In the genomic region with DNA sequence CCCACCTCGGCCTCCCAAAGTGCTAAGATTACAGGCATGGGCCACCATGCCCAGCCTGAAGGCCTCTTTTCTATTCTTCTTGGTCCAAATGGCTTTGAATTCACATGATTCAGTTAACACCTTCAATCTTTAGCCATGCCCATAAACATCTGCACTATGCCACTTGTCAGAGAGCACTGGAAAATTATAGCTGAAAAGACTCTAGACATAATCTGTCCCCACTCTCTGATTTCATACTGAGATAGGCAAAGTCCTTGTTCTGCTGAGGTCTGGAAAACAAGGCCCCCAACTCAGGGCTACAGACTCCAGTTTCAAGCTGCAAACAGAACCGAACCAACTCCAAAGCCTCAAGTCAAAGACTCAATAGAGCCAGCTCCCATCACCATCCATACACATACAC, we compare ENCODE assay signal across 1 cellular context.
TF ChIP-seq lines count a peak whose summit lies in the region.

No MANE protein-coding gene starts in this region.

TF ChIP-seq in IMR-90, 13 proteins besides CTCF, POLR2A, EP300 and RAD21:
- TF ChIP-seq MXI1 (IDR thresholded peaks at IDR 0.05; ENCODE audit: borderline replicate concordance, low read depth, low read length): no peak
- no peak for TF ChIP-seq BHLHE40 (IDR thresholded peaks at IDR 0.05; ENCODE audit: low read depth, low read length)
- TF ChIP-seq CHD1 (IDR thresholded peaks at IDR 0.05; ENCODE audit: low read depth, low read length): no peak
- no peak for TF ChIP-seq FOS (IDR thresholded peaks at IDR 0.05; ENCODE audit: low read depth, low read length)
